Comparison of ENCODE assay signal across 9 cellular contexts in genomic region chr6:32081168-32081624, GRCh38. TPM values are rescaled to one million over a fixed set of nuclear protein-coding genes. Genes with fewer than 3 reads are reported as not detected.
A peak's percentile ranks its signal among the peaks of the same experiment; 100 is the strongest.
DNase-seq lines count a peak whose midpoint lies in the region; ATAC-seq and TF ChIP-seq lines count a peak whose summit lies in the region.
"Had no signal": no experiment of that assay in that cellular context is flagged by ENCODE, and none has a peak within 500 bp of the region (broad histone marks: within the 10 kb centered on the region; RNA-seq: fewer than 3 reads in every experiment).

No MANE protein-coding gene starts in this region.

- no peak overlapping the region for H3K4me2 ChIP-seq in neural progenitor cell

- no peak overlapping the region for H2AFZ ChIP-seq in neural progenitor cell (replicated peaks)

- no peak overlapping the region for H3K4me3 ChIP-seq in AG09309 (ENCODE audit: control insufficient read depth, low read depth, low read length)
- H3K4me3 ChIP-seq in neural progenitor cell: no peak overlapping the region

- no peaks in the 10 kb centered on the region for H3K4me1 ChIP-seq in neural progenitor cell

- H3K36me3 Mint-ChIP-seq in neural progenitor cell: no peaks in the 10 kb centered on the region

- no peak overlapping the region for H3K4me3 Mint-ChIP-seq in neural progenitor cell

- peaks cover 8% of the 10 kb centered on the region for H3K27me3 Mint-ChIP-seq in neural progenitor cell (ENCODE audit: insufficient read depth, low read depth)

- H3K9ac ChIP-seq in neural progenitor cell: no peak overlapping the region

- no peaks in the 10 kb centered on the region for H3F3A ChIP-seq in neural progenitor cell (ENCODE audit: low read depth)

- peaks cover 7% of the 10 kb centered on the region for H3K4me1 Mint-ChIP-seq in neural progenitor cell

- no peaks in the 10 kb centered on the region for H4K20me1 ChIP-seq in neural progenitor cell (ENCODE audit: low read depth)

- H3K9me3 Mint-ChIP-seq in neural progenitor cell: no peaks in the 10 kb centered on the region

- H3K79me2 ChIP-seq in neural progenitor cell (ENCODE audit: low read depth): no peaks in the 10 kb centered on the region

- peak overlapping the region; percentile 89 for H3K27ac Mint-ChIP-seq in neural progenitor cell

- TF ChIP-seq CTCF in AG09309 (IDR thresholded peaks at IDR 0.05; ENCODE audit: control insufficient read depth, insufficient read depth, low read depth, low read length, missing control alignments): no peak
- no peak for TF ChIP-seq CTCF in neural progenitor cell (IDR thresholded peaks at IDR 0.05)

- no peaks in the 10 kb centered on the region for H3K9me3 ChIP-seq in neural progenitor cell (ENCODE audit: low read depth)

- no peak overlapping the region for H3K27ac ChIP-seq in neural progenitor cell

- peaks cover 2% of the 10 kb centered on the region for H3K27me3 ChIP-seq in neural progenitor cell

- no peaks in the 10 kb centered on the region for H3K36me3 ChIP-seq in neural progenitor cell

- DNase-seq in AG09309 (ENCODE audit: low read depth) (peak; percentile 63), NOMO-1 treated with DMSO at 0.1 percent for 48 hours (lab: John Stamatoyannopoulos, UW; ENCODE audit: unreplicated experiment) (peak; percentile 43), dermis blood vessel endothelial cell (peak; percentile 50), neural progenitor cell (ENCODE audit: low spot score) (no peak), NCI-H774 (lab: John Stamatoyannopoulos, UW) (no peak)
- DNase-seq: DMS153 had no signal

- ATAC-seq in GM18870 (IDR thresholded peaks at IDR 0.05; ENCODE audit: unreplicated experiment): no peak
- no peak for ATAC-seq in GM18498 (IDR thresholded peaks at IDR 0.05; ENCODE audit: unreplicated experiment)
- ATAC-seq in HG03135 (IDR thresholded peaks at IDR 0.05; ENCODE audit: unreplicated experiment): no peak

RNA-seq across cellular contexts. Expression of gene TNXB, which starts 27.9 kb away (rescaled TPM):
- total RNA-seq in dermis blood vessel endothelial cell (4.6 and 4.8 TPM in 2 replicates), neural progenitor cell (ENCODE audit: low replicate concordance) (0.71 and 3.2 TPM in 2 replicates)

RNA-seq across cellular contexts. Expression of gene CYP21A2, which starts 43.0 kb away (rescaled TPM):
- total RNA-seq in dermis blood vessel endothelial cell (0.34 TPM in 1 of 2 replicates, not detected in the other), neural progenitor cell (ENCODE audit: low replicate concordance) (0.09 TPM in 1 of 2 replicates, not detected in the other)

RNA-seq across cellular contexts. Expression of gene ATF6B, which starts 46.9 kb away (rescaled TPM):
- total RNA-seq in dermis blood vessel endothelial cell (13.4 and 20.5 TPM in 2 replicates), neural progenitor cell (ENCODE audit: low replicate concordance) (19.4 and 41.8 TPM in 2 replicates)

RNA-seq across cellular contexts. Expression of gene FKBPL, which starts 48.9 kb away (rescaled TPM):
- total RNA-seq in dermis blood vessel endothelial cell (6.9 and 8.3 TPM in 2 replicates), neural progenitor cell (ENCODE audit: low replicate concordance) (3.6 and 11.8 TPM in 2 replicates)

Comparison
In these comparisons a context has a peak if more than half of its experiments do, and no peak if none do; other contexts are left out.
1. DNase-seq: peak in AG09309 (single experiment), NOMO-1 treated with DMSO at 0.1 percent for 48 hours (single experiment) and dermis blood vessel endothelial cell (single experiment); none in neural progenitor cell (single experiment) and NCI-H774 (single experiment).